In the genomic region with DNA sequence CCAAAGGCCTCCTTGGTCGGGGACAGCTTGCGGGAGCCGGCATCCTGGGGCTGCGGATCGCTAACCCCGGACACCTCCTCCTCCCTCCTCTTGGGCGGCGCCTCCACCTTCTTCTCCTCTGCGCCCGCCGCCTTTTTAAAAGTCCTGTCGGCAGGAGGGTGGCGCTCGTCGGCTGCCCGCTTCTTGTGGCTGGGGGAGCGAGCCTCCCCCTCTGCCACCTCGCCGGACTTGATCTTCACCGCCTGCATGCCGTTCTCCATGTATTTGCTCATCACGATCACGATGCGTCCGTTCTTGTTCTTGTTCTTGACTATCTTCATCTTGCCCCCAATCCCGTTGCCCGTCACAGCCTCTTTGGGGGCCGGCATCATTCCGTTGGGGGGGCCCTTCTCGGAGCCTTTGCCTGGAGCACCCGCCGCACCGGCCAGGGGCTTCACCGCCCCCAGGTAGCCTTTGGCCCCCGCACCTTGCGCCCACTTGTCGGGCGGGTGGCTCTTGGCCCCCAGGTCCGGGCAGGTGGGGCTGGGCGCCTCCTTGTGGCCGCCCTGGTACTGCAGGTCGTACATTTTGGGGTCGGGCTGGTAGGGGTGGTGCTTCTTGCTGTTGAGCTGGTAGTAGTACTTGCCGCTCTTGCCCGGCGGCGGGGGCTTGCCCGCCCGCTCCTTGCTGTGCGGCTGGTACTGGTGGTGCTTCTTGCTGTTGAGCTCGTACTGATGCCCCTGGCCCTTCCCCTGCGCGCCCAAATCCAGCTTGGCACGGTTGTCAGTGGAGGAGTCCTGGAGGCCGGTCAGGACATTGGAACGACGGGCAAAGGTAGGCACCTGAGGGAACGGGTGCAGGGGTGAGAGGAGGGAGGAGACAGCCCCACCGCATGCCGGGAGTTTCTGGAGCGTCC, we compare ENCODE assay signal across 1 cellular context.
A peak's percentile ranks its signal among the peaks of the same experiment; 100 is the strongest.
TF ChIP-seq lines count a peak whose summit lies in the region.

No MANE protein-coding gene starts in this region.

TF ChIP-seq in HepG2, 621 proteins besides CTCF, POLR2A, EP300 and RAD21 (continued from another document and continues in another):
- TF ChIP-seq PAXIP1 (CRISPR knock-in tag; conservative IDR thresholded peaks at IDR 0.05) (0 out of 2 replicates have a peak, but pooled peaks have one; percentile 21), AKAP8 (CRISPR knock-in tag; IDR thresholded peaks at IDR 0.05) (no peak), NFE2L2 (IDR thresholded peaks at IDR 0.05; ENCODE audit: low read length) (no peak), MAF1 (CRISPR knock-in tag; IDR thresholded peaks at IDR 0.05; ENCODE audit: borderline replicate concordance) (no peak), ZNF512B (CRISPR knock-in tag; IDR thresholded peaks at IDR 0.05; ENCODE audit: borderline replicate concordance) (no peak), ZNF792 (CRISPR knock-in tag; IDR thresholded peaks at IDR 0.05) (no peak), RFX1 (IDR thresholded peaks at IDR 0.05) (no peak), DMAP1 (CRISPR knock-in tag; IDR thresholded peaks at IDR 0.05) (no peak), FOSL2 (CRISPR knock-in tag; IDR thresholded peaks at IDR 0.05) (no peak), RELA (CRISPR knock-in tag; IDR thresholded peaks at IDR 0.05) (no peak), ZNF800 (CRISPR knock-in tag; IDR thresholded peaks at IDR 0.05) (no peak), SOX5 (CRISPR knock-in tag; IDR thresholded peaks at IDR 0.05; ENCODE audit: borderline replicate concordance) (no peak; the same call in 1 of the 2 replicates), ZNF747 (CRISPR knock-in tag; IDR thresholded peaks at IDR 0.05; ENCODE audit: borderline replicate concordance) (0 out of 2 replicates have a peak, but pooled peaks have one; percentile 51), ZNF574 (CRISPR knock-in tag; IDR thresholded peaks at IDR 0.05) (peak; percentile 20; the same call in 1 of the 2 replicates), ZNF552 (CRISPR knock-in tag; IDR thresholded peaks at IDR 0.05; ENCODE audit: borderline replicate concordance) (0 out of 2 replicates have a peak, but pooled peaks have one; percentile 55), DR1 (CRISPR knock-in tag; IDR thresholded peaks at IDR 0.05) (no peak), HOMEZ (CRISPR knock-in tag; IDR thresholded peaks at IDR 0.05; ENCODE audit: low read depth) (no peak), POLR2AphosphoS5 (IDR thresholded peaks at IDR 0.05; ENCODE audit: low read depth, low read length) (no peak), NKX3-1 (CRISPR knock-in tag; IDR thresholded peaks at IDR 0.05) (no peak), NFYC (CRISPR knock-in tag; IDR thresholded peaks at IDR 0.05) (no peak), NR2C2 (CRISPR knock-in tag; IDR thresholded peaks at IDR 0.05; ENCODE audit: borderline replicate concordance) (no peak; the same call in 1 of the 2 replicates), DPF2 (CRISPR knock-in tag; IDR thresholded peaks at IDR 0.05; ENCODE audit: borderline replicate concordance, low read depth) (no peak), ZNF652 (CRISPR knock-in tag; IDR thresholded peaks at IDR 0.05; ENCODE audit: borderline replicate concordance, low read depth) (no peak), HES4 (CRISPR knock-in tag; IDR thresholded peaks at IDR 0.05; ENCODE audit: borderline replicate concordance) (no peak), PHF21A (CRISPR knock-in tag; IDR thresholded peaks at IDR 0.05) (no peak), ASH2L (IDR thresholded peaks at IDR 0.05; ENCODE audit: insufficient read length, low read depth, low read length) (no peak), BORCS8-MEF2B (CRISPR knock-in tag; IDR thresholded peaks at IDR 0.05) (peak; percentile 36; the same call in 1 of the 2 replicates), ZNF33B (CRISPR knock-in tag; IDR thresholded peaks at IDR 0.05) (no peak), JUNB (CRISPR knock-in tag; IDR thresholded peaks at IDR 0.05; ENCODE audit: borderline replicate concordance) (no peak), ZNF784 (CRISPR knock-in tag; IDR thresholded peaks at IDR 0.05; ENCODE audit: borderline replicate concordance) (no peak), ZFP62 (CRISPR knock-in tag; IDR thresholded peaks at IDR 0.05) (no peak)
- TF ChIP-seq, protein P1, sequence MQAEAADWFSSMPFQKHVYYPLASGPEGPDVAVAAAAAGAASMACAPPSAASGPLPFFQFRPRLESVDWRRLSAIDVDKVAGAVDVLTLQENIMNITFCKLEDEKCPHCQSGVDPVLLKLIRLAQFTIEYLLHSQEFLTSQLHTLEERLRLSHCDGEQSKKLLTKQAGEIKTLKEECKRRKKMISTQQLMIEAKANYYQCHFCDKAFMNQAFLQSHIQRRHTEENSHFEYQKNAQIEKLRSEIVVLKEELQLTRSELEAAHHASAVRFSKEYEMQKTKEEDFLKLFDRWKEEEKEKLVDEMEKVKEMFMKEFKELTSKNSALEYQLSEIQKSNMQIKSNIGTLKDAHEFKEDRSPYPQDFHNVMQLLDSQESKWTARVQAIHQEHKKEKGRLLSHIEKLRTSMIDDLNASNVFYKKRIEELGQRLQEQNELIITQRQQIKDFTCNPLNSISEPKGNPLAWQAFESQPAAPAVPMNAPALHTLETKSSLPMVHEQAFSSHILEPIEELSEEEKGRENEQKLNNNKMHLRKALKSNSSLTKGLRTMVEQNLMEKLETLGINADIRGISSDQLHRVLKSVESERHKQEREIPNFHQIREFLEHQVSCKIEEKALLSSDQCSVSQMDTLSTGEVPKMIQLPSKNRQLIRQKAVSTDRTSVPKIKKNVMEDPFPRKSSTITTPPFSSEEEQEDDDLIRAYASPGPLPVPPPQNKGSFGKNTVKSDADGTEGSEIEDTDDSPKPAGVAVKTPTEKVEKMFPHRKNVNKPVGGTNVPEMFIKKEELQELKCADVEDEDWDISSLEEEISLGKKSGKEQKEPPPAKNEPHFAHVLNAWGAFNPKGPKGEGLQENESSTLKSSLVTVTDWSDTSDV (CRISPR knock-in tag; IDR thresholded peaks at IDR 0.05) = 0 out of 2 replicates have a peak, but pooled peaks have one; percentile 17
- TF ChIP-seq, protein P2, sequence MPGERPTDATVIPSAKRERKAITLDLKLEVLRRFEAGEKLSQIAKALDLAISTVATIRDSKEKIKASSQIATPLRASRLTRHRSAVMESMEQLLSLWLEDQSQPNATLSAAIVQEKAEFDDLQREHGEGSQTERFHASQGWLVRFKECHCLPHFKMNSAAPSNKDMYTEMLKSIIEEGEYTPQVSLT (CRISPR knock-in tag; IDR thresholded peaks at IDR 0.05; ENCODE audit: borderline replicate concordance, low read depth) = no peak
- TF ChIP-seq, protein P3, sequence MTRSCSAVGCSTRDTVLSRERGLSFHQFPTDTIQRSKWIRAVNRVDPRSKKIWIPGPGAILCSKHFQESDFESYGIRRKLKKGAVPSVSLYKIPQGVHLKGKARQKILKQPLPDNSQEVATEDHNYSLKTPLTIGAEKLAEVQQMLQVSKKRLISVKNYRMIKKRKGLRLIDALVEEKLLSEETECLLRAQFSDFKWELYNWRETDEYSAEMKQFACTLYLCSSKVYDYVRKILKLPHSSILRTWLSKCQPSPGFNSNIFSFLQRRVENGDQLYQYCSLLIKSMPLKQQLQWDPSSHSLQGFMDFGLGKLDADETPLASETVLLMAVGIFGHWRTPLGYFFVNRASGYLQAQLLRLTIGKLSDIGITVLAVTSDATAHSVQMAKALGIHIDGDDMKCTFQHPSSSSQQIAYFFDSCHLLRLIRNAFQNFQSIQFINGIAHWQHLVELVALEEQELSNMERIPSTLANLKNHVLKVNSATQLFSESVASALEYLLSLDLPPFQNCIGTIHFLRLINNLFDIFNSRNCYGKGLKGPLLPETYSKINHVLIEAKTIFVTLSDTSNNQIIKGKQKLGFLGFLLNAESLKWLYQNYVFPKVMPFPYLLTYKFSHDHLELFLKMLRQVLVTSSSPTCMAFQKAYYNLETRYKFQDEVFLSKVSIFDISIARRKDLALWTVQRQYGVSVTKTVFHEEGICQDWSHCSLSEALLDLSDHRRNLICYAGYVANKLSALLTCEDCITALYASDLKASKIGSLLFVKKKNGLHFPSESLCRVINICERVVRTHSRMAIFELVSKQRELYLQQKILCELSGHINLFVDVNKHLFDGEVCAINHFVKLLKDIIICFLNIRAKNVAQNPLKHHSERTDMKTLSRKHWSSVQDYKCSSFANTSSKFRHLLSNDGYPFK (CRISPR knock-in tag; IDR thresholded peaks at IDR 0.05; ENCODE audit: borderline replicate concordance) = no peak; the same call in 1 of the 2 replicates
